In genomic region chr6:140811642-140812041, GRCh38 we compare ENCODE assay signal across 17 cellular contexts.
DNase-seq lines count a peak whose midpoint lies in the region; ATAC-seq and TF ChIP-seq lines count a peak whose summit lies in the region.
"Had no signal": no experiment of that assay in that cellular context is flagged by ENCODE, and none has a peak within 500 bp of the region (broad histone marks: within the 10 kb centered on the region; RNA-seq: fewer than 3 reads in every experiment).

No MANE protein-coding gene starts in this region.

- BruUV-seq in OCI-LY7 (replicated peaks; lab: Mats Ljungman, UMichigan), result no TSS peak
- no TSS peak for BruUV-seq in mammary epithelial cell (replicated peaks; lab: Mats Ljungman, UMichigan)

- dilution Hi-C loops in mammary epithelial cell (cut with HindIII; ENCODE audit: low sequenced_read_pairs), result no loop called here

- in situ Hi-C loops in GM23248 (cut with MboI), result no loop called here
- in situ Hi-C loops in mammary epithelial cell (cut with MboI; ENCODE audit: low sequenced_read_pairs in 2 of 2), result no loop called here

- no peak overlapping the region for H3K4me2 ChIP-seq in GM23248 (ENCODE audit: unreplicated experiment)
- H3K4me2 ChIP-seq in OCI-LY7 (ENCODE audit: low read length), result peak overlapping the region; percentile 2; the same call in 1 of the 2 replicates
- no peak overlapping the region for H3K4me2 ChIP-seq in mammary epithelial cell (ENCODE audit: insufficient read depth, low read depth, low read length)

- POLR2A ChIA-PET in OCI-LY7 (lab: Charles Lee) (no interaction called here), HEK293T (lab: Yijun Ruan, JAX) (no interaction called here)

- H4K20me1 ChIP-seq in GM23248 (ENCODE audit: insufficient read depth), result no peaks in the 10 kb centered on the region
- H4K20me1 ChIP-seq in OCI-LY7 (ENCODE audit: insufficient read depth, low read length), result no peaks in the 10 kb centered on the region
- H4K20me1 ChIP-seq in mammary epithelial cell (ENCODE audit: insufficient read depth, low read length), result no peaks in the 10 kb centered on the region

- H3K27me3 ChIP-seq in GM23248 (replicated peaks; ENCODE audit: insufficient read depth) (no peaks in the 10 kb centered on the region), mammary epithelial cell (ENCODE audit: insufficient read depth, low read length) (no peaks in the 10 kb centered on the region)

- H2AFZ ChIP-seq in GM23248, result peak overlapping the region; percentile 9; the same call in 1 of the 2 replicates
- H2AFZ ChIP-seq in OCI-LY7 (ENCODE audit: low read length), result no peak overlapping the region
- no peak overlapping the region for H2AFZ ChIP-seq in mammary epithelial cell (ENCODE audit: low read depth, low read length)

- H3K9me2 ChIP-seq in GM23248 (ENCODE audit: insufficient read depth) (no peaks in the 10 kb centered on the region), OCI-LY7 (ENCODE audit: insufficient read depth, low read length) (no peaks in the 10 kb centered on the region)

- H3K9me3 ChIP-seq in GM23248 (ENCODE audit: low read depth) (no peaks in the 10 kb centered on the region), OCI-LY7 (ENCODE audit: low read length) (no peaks in the 10 kb centered on the region), mammary epithelial cell (replicated peaks; ENCODE audit: insufficient read depth, low read length) (no peaks in the 10 kb centered on the region), mucosa of descending colon (no peaks in the 10 kb centered on the region)

- DNase-seq in GM12865 (ENCODE audit: low read depth) (peak; percentile 14), GM23248 (no peak), OCI-LY7 (ENCODE audit: low spot score) (no peak), fibroblast of the aortic adventitia (ENCODE audit: low read depth) (peak; percentile 13), HEK293T (ENCODE audit: extremely low spot score) (no peak), SW480 (ENCODE audit: low spot score) (no peak), mammary epithelial cell (no peak), mucosa of descending colon (no peak)
- DNase-seq: COR-L47, DMS153, EL, H9, NCI-H1436, NCI-H2029, NCI-H2171, NCI-H748 treated with DMSO at 0.1 percent for 48 hours, SHP77 had no signal

- no peaks in the 10 kb centered on the region for H3K4me1 ChIP-seq in GM23248 (ENCODE audit: insufficient read depth)
- no peaks in the 10 kb centered on the region for H3K4me1 ChIP-seq in OCI-LY7 (ENCODE audit: insufficient read depth, low read length, poor library complexity, severe bottlenecking)
- no peaks in the 10 kb centered on the region for H3K4me1 ChIP-seq in mammary epithelial cell (ENCODE audit: insufficient read depth, low read length)
- no peaks in the 10 kb centered on the region for H3K4me1 ChIP-seq in mucosa of descending colon (ENCODE audit: low read depth)

- H3F3A ChIP-seq in GM23248 (ENCODE audit: insufficient read depth), result no peaks in the 10 kb centered on the region

- intact Hi-C loops in OCI-LY7 (cut with micrococcal nuclease; ENCODE audit: unreplicated experiment), result no loop called here
- intact Hi-C loops in mammary epithelial cell (cut with micrococcal nuclease), result no loop called here
- intact Hi-C loops in mucosa of descending colon (cut with DNase I, micrococcal nuclease), result no loop called here

- CTCF ChIA-PET in OCI-LY7 (lab: Charles Lee; ENCODE audit: unreplicated experiment), result no interaction called here
- CTCF ChIA-PET in HEK293T (lab: Yijun Ruan, JAX), result interaction anchor here (0.7 kb wide), 1 partner anchor 168 kb away, joined by 3 read pairs; no protein-coding TSS in a partner anchor
- CTCF ChIA-PET in mammary epithelial cell (lab: Charles Lee; ENCODE audit: low non-redundant PET), result no interaction called here

- 95 to 100% methylated on average over 4 of the region's 4 CpGs for WGBS in GM23248 (ENCODE audit: low coverage in 1 of 2, low lambda C conversion rate in 2 of 2, missing lambda C conversion rate in 2 of 2), 2 experiments
- WGBS in mammary epithelial cell (ENCODE audit: low coverage, missing lambda C conversion rate), result 50% methylated on average over 4 of the region's 4 CpGs

- H3K79me2 ChIP-seq in GM23248 (ENCODE audit: insufficient read depth), result no peaks in the 10 kb centered on the region
- no peaks in the 10 kb centered on the region for H3K79me2 ChIP-seq in OCI-LY7 (ENCODE audit: insufficient read depth, low read depth, low read length)
- no peaks in the 10 kb centered on the region for H3K79me2 ChIP-seq in mammary epithelial cell (ENCODE audit: insufficient read depth, low read length)

- H3K36me3 ChIP-seq in GM23248 (ENCODE audit: low read depth) (no peaks in the 10 kb centered on the region), OCI-LY7 (ENCODE audit: insufficient read depth, low read length) (no peaks in the 10 kb centered on the region), mammary epithelial cell (ENCODE audit: insufficient read depth, low read length) (no peaks in the 10 kb centered on the region), mucosa of descending colon (ENCODE audit: low read depth) (no peaks in the 10 kb centered on the region)

- TF ChIP-seq CTCF in GM12865 (IDR thresholded peaks at IDR 0.05; ENCODE audit: insufficient read depth, low read depth, low read length, missing control alignments), result no peak
- TF ChIP-seq CTCF in OCI-LY7 (conservative IDR thresholded peaks at IDR 0.05; ENCODE audit: low read length), result no peak
- TF ChIP-seq CTCF in fibroblast of the aortic adventitia (IDR thresholded peaks at IDR 0.05; ENCODE audit: insufficient read depth, low read length), result no peak
- no peak for TF ChIP-seq CTCF in mammary epithelial cell (conservative IDR thresholded peaks at IDR 0.05 in 1 of 2, IDR thresholded peaks at IDR 0.05 in 1 of 2; ENCODE audit: extremely low read depth in 1 of 2, insufficient read depth in 1 of 2, low read depth in 1 of 2, low read length in 2 of 2)
- no peak for TF ChIP-seq CTCF in mucosa of descending colon (IDR thresholded peaks at IDR 0.05)

- H3K9ac ChIP-seq in GM23248 (no peak overlapping the region), mammary epithelial cell (ENCODE audit: insufficient read depth, low read length) (no peak overlapping the region)

- H3K27ac ChIP-seq in GM23248, result no peak overlapping the region
- H3K27ac ChIP-seq in OCI-LY7 (ENCODE audit: low read depth, low read length, poor library complexity, severe bottlenecking), result no peak overlapping the region
- no peak overlapping the region for H3K27ac ChIP-seq in mammary epithelial cell (ENCODE audit: insufficient read depth, low read depth, low read length)

- no peak for ATAC-seq in mucosa of descending colon

- H3K4me3 ChIP-seq in GM12865 (ENCODE audit: low read depth, low read length) (no peak overlapping the region; the same call in 1 of the 2 replicates), GM23248 (no peak overlapping the region), OCI-LY7 (ENCODE audit: low read depth, low read length, poor library complexity, severe bottlenecking) (no peak overlapping the region), fibroblast of the aortic adventitia (ENCODE audit: low read depth, low read length) (no peak overlapping the region), mammary epithelial cell (replicated peaks in 1 of 3; ENCODE audit: insufficient read depth in 1 of 3, low read depth in 2 of 3, low read length in 3 of 3) (no peak overlapping the region), mucosa of descending colon (no peak overlapping the region)

TF ChIP-seq in HEK293T, 16 proteins besides CTCF, POLR2A, EP300 and RAD21:
- no peak for TF ChIP-seq SP1 (IDR thresholded peaks at IDR 0.05)

Comparison
In these comparisons a context has a peak if more than half of its experiments do, and no peak if none do; other contexts are left out.
1. DNase-seq: peak in GM12865 (single experiment) and fibroblast of the aortic adventitia (single experiment); none in GM23248 (single experiment), OCI-LY7 (single experiment), HEK293T (single experiment), SW480 (single experiment), mammary epithelial cell (single experiment) and mucosa of descending colon (0 of 3).